16 cellular contexts compared by ENCODE assay signal in the genomic region with DNA sequence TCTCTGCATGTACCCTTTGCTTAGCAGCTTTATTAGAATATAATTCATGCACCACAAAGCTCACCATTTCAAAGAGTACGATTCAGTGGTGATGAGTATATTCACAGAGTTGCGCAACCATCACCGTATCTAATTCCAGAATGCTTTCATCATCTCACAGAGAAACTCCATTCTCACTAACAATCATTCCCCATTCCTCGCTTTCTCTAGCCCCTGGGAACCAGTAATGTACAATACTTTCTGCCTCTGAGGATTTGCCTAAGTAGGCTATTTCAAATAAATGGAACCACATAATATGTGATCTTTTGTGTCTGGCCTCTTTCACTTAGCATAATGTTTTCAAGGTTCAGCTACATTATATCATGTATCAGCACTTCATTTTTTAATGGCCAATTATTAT.
DNase-seq lines count a peak whose midpoint lies in the region; ATAC-seq and TF ChIP-seq lines count a peak whose summit lies in the region.
"Had no signal": no experiment of that assay in that cellular context is flagged by ENCODE, and none has a peak within 500 bp of the region (broad histone marks: within the 10 kb centered on the region; RNA-seq: fewer than 3 reads in every experiment).

No MANE protein-coding gene starts in this region.

- BruUV-seq in MCF 10A (replicated peaks; lab: Mats Ljungman, UMichigan), result no TSS peak
- BruUV-seq in PC-3 (replicated peaks; lab: Mats Ljungman, UMichigan), result no TSS peak

- CTCF ChIA-PET in MCF 10A (lab: Yijun Ruan, JAX), result no interaction called here
- CTCF ChIA-PET in PC-3 (lab: Charles Lee), result no interaction called here

- H3K4me2 ChIP-seq in PC-3 (ENCODE audit: low read length), result no peak overlapping the region
- H3K4me2 ChIP-seq in skeletal muscle satellite cell (ENCODE audit: low read length), result peak overlapping the region; percentile 9

- no peaks in the 10 kb centered on the region for H3K27me3 Mint-ChIP-seq in MCF 10A (ENCODE audit: insufficient read depth, unreplicated experiment)

- POLR2A ChIA-PET in MCF 10A (lab: Yijun Ruan, JAX) (no interaction called here), PC-3 (lab: Charles Lee; ENCODE audit: unreplicated experiment) (no interaction called here)

- H3K27ac ChIP-seq in breast epithelium, result no peak overlapping the region
- no peak overlapping the region for H3K27ac ChIP-seq in PC-3 (ENCODE audit: low read length)
- H3K27ac ChIP-seq: epithelial cell of prostate, SJCRH30, testis had no signal

- ATAC-seq in PC-3, result no peak
- no peak for ATAC-seq in HG03342 (IDR thresholded peaks at IDR 0.05; ENCODE audit: unreplicated experiment)

- intact Hi-C loops in MCF 10A (cut with micrococcal nuclease), result no loop called here
- intact Hi-C loops in breast epithelium (cut with DNase I; ENCODE audit: low total_unique reads), result no loop called here
- intact Hi-C loops in PC-3 (cut with micrococcal nuclease), result no loop called here

- H3K4me1 Mint-ChIP-seq in MCF 10A (ENCODE audit: insufficient read depth, unreplicated experiment), result peaks cover 9% of the 10 kb centered on the region
- H3K4me1 Mint-ChIP-seq: IgD-negative memory B cell had no signal

- no peaks in the 10 kb centered on the region for H3K9me3 Mint-ChIP-seq in MCF 10A (ENCODE audit: unreplicated experiment)

- H3F3A ChIP-seq in PC-3 (ENCODE audit: low read length, unreplicated experiment), result no peaks in the 10 kb centered on the region

- no peak overlapping the region for H3K9ac ChIP-seq in PC-3 (ENCODE audit: low read length)
- H3K9ac ChIP-seq in skeletal muscle satellite cell (ENCODE audit: low read depth, low read length), result no peak overlapping the region

- no peak for TF ChIP-seq POLR2A in breast epithelium (IDR thresholded peaks at IDR 0.05)

- TF ChIP-seq CTCF in MCF 10A (IDR thresholded peaks at IDR 0.05; ENCODE audit: unreplicated experiment), result no peak
- TF ChIP-seq CTCF in breast epithelium (IDR thresholded peaks at IDR 0.05), result no peak
- TF ChIP-seq CTCF in PC-3 (conservative IDR thresholded peaks at IDR 0.05; ENCODE audit: low read depth, low read length), result no peak
- no peak for TF ChIP-seq CTCF in fibroblast of mammary gland (conservative IDR thresholded peaks at IDR 0.05; ENCODE audit: control insufficient read depth, insufficient read depth, low read depth, low read length)
- TF ChIP-seq CTCF in GM13976 (IDR thresholded peaks at IDR 0.05; ENCODE audit: borderline replicate concordance, control extremely low read depth, extremely low read depth, insufficient read depth, missing control alignments), result no peak

- H3K36me3 Mint-ChIP-seq in MCF 10A (ENCODE audit: insufficient read depth, unreplicated experiment), result no peaks in the 10 kb centered on the region
- H3K36me3 Mint-ChIP-seq: IgD-negative memory B cell had no signal

- H2AFZ ChIP-seq in PC-3 (ENCODE audit: low read length), result no peak overlapping the region

- no peaks in the 10 kb centered on the region for H4K20me1 ChIP-seq in PC-3 (ENCODE audit: low read length)

- H3K4me3 ChIP-seq in breast epithelium (no peak overlapping the region), PC-3 (ENCODE audit: low read length) (no peak overlapping the region), fibroblast of mammary gland (ENCODE audit: control insufficient read depth, low read depth, low read length) (no peak overlapping the region), skeletal muscle satellite cell (ENCODE audit: low read length) (no peak overlapping the region)
- H3K4me3 ChIP-seq: SJCRH30, testis had no signal

- no peaks in the 10 kb centered on the region for H3K4me1 ChIP-seq in breast epithelium
- no peaks in the 10 kb centered on the region for H3K4me1 ChIP-seq in PC-3 (ENCODE audit: insufficient read depth, low read length)
- H3K4me1 ChIP-seq in skeletal muscle satellite cell (ENCODE audit: control insufficient read depth, insufficient read depth, low read length), result peaks cover 3% of the 10 kb centered on the region
- H3K4me1 ChIP-seq: SJCRH30, testis had no signal

- DNase-seq in MCF 10A (ENCODE audit: unreplicated experiment) (peak; percentile 77), breast epithelium (ENCODE audit: low spot score in 2 of 2) (no peak), PC-3 (peak; percentile 24), fibroblast of mammary gland (ENCODE audit: low read depth) (peak; percentile 79), GM13976 (ENCODE audit: low spot score) (no peak), NCI-H524 treated with DMSO at 0.1 percent for 48 hours (lab: John Stamatoyannopoulos, UW) (no peak)
- DNase-seq: central memory CD4-positive, alpha-beta T cell; NCI-H1694; NCI-H82; small intestine; testis had no signal

- no peak overlapping the region for H3K4me3 Mint-ChIP-seq in MCF 10A (ENCODE audit: unreplicated experiment)
- H3K4me3 Mint-ChIP-seq: IgD-negative memory B cell had no signal

- H3K9me3 ChIP-seq in breast epithelium (peaks cover 0 to 5% of the 10 kb centered on the region in 2 donors), PC-3 (ENCODE audit: low read length) (no peaks in the 10 kb centered on the region), skeletal muscle satellite cell (replicated peaks; ENCODE audit: low read length) (no peaks in the 10 kb centered on the region)
- H3K9me3 ChIP-seq: SJCRH30, testis had no signal

- H3K27me3 ChIP-seq in breast epithelium (no peaks in the 10 kb centered on the region), PC-3 (ENCODE audit: low read length) (peaks cover 3% of the 10 kb centered on the region), skeletal muscle satellite cell (ENCODE audit: control insufficient read depth, insufficient read depth, low read length) (no peaks in the 10 kb centered on the region)
- H3K27me3 ChIP-seq: SJCRH30, testis had no signal

- H3K36me3 ChIP-seq in breast epithelium (no peaks in the 10 kb centered on the region), PC-3 (ENCODE audit: low read depth, low read length) (no peaks in the 10 kb centered on the region), skeletal muscle satellite cell (ENCODE audit: insufficient read depth, low read length) (no peaks in the 10 kb centered on the region)
- H3K36me3 ChIP-seq: SJCRH30 had no signal

- no peaks in the 10 kb centered on the region for H3K79me2 ChIP-seq in PC-3 (ENCODE audit: low read length)

- H3K9me2 ChIP-seq in PC-3 (replicated peaks; ENCODE audit: low read length), result no peaks in the 10 kb centered on the region

- no peak overlapping the region for H3K27ac Mint-ChIP-seq in MCF 10A (ENCODE audit: low read depth, unreplicated experiment)
- H3K27ac Mint-ChIP-seq: IgD-negative memory B cell had no signal

- in situ Hi-C loops in GM13976 (cut with MboI; ENCODE audit: low sequenced_read_pairs, unreplicated experiment), result no loop called here

Comparison
In these comparisons a context has a peak if more than half of its experiments do, and no peak if none do; other contexts are left out.
1. DNase-seq: peak in MCF 10A (single experiment), PC-3 (single experiment) and fibroblast of mammary gland (single experiment); none in breast epithelium (0 of 2), GM13976 (single experiment) and NCI-H524 treated with DMSO at 0.1 percent for 48 hours (single experiment).